In genomic region chr5:36688722-36689121, GRCh38 we compare ENCODE assay signal across 8 cellular contexts.
A peak's percentile ranks its signal among the peaks of the same experiment; 100 is the strongest.
DNase-seq lines count a peak whose midpoint lies in the region; ATAC-seq and TF ChIP-seq lines count a peak whose summit lies in the region.

No MANE protein-coding gene starts in this region.

- CTCF ChIA-PET in BJ (lab: Yijun Ruan, JAX) = interaction anchor here (1.0 to 1.3 kb wide), 4 partner anchors 9 to 271 kb away, joined by 3 to 5 read pairs (median 4); no protein-coding TSS in a partner anchor
- CTCF ChIA-PET in Panc1 (lab: Charles Lee) = no interaction called here

- WGBS in adrenal gland, 4 donors = 89 to 97% (median 92%) methylated on average over 6 of the region's 6 CpGs

- no peak overlapping the region for H3K27ac Mint-ChIP-seq in GM23338

- in situ Hi-C loops in Panc1 (cut with HindIII; ENCODE audit: low pct_unique_long_range_greater_than_20kb, low sequenced_read_pairs) = no loop called here

- H3K9me2 ChIP-seq in GM23338 (ENCODE audit: insufficient read depth) = no peaks in the 10 kb centered on the region

- peaks cover 11% of the 10 kb centered on the region for H3K4me1 ChIP-seq in GM23338 (ENCODE audit: insufficient read depth)
- peaks cover 4% of the 10 kb centered on the region; the same call in 1 of the 2 replicates for H3K4me1 ChIP-seq in Panc1 (ENCODE audit: control insufficient read depth, insufficient read depth, low read length)
- peaks cover 0 to 14% of the 10 kb centered on the region in 2 donors for H3K4me1 ChIP-seq in adrenal gland (replicated peaks in 1 of 2)
- no peaks in the 10 kb centered on the region for H3K4me1 ChIP-seq in effector memory CD4-positive, alpha-beta T cell (ENCODE audit: control insufficient read depth, insufficient read depth, low read length, poor library complexity, severe bottlenecking)

- H3K27ac ChIP-seq in GM23338 (ENCODE audit: low read depth) = no peak overlapping the region
- H3K27ac ChIP-seq in Panc1 (ENCODE audit: low read length) = no peak overlapping the region
- H3K27ac ChIP-seq in adrenal gland = no peak overlapping the region
- no peak overlapping the region for H3K27ac ChIP-seq in effector memory CD4-positive, alpha-beta T cell (ENCODE audit: insufficient read depth, low read length, poor library complexity, severe bottlenecking)

- H3K4me3 Mint-ChIP-seq in GM23338 = no peak overlapping the region

- DNase-seq in BJ (ENCODE audit: low read depth) (no peak), GM23338 (ENCODE audit: low spot score) (peak; percentile 75), Panc1 (ENCODE audit: low read depth, low spot score) (no peak), germinal center (ENCODE audit: low spot score) (peak; percentile 41), adrenal gland (no peak), T-helper 1 cell (no peak), superior temporal gyrus (ENCODE audit: extremely low spot score) (no peak)
- no peak for DNase-seq in effector memory CD4-positive, alpha-beta T cell

- H3K4me2 ChIP-seq in GM23338 = no peak overlapping the region

- H2AFZ ChIP-seq in GM23338 = no peak overlapping the region

- peaks cover 19% of the 10 kb centered on the region for H3K4me1 Mint-ChIP-seq in GM23338

- no peaks in the 10 kb centered on the region for H4K20me1 ChIP-seq in GM23338 (replicated peaks; ENCODE audit: insufficient read depth)

- TF ChIP-seq CTCF in BJ (IDR thresholded peaks at IDR 0.05; ENCODE audit: insufficient read depth, low read depth, low read length) (peak; percentile 44), GM23338 (conservative IDR thresholded peaks at IDR 0.05; ENCODE audit: low read depth in 2 of 2) (peak; percentile 65 to 69), Panc1 (IDR thresholded peaks at IDR 0.05) (peak; percentile 79), adrenal gland (IDR thresholded peaks at IDR 0.05) (no peak)

- H3K27me3 Mint-ChIP-seq in GM23338 (ENCODE audit: insufficient read depth, low read depth, poor library complexity) = peaks cover 17% of the 10 kb centered on the region

- POLR2A ChIA-PET in BJ (lab: Charles Lee) = no interaction called here
- POLR2A ChIA-PET in Panc1 (lab: Charles Lee) = no interaction called here

- intact Hi-C loops in Panc1 (cut with micrococcal nuclease; ENCODE audit: unreplicated experiment) = no loop called here
- intact Hi-C loops in adrenal gland (cut with DNase I) = no loop called here

- no peaks in the 10 kb centered on the region for H3K79me2 ChIP-seq in GM23338 (replicated peaks; ENCODE audit: insufficient read depth)

- no peak for TF ChIP-seq POLR2A in adrenal gland (IDR thresholded peaks at IDR 0.05)

- no TSS peak for BruUV-seq in Panc1 (replicated peaks; lab: Mats Ljungman, UMichigan)

- no peak overlapping the region for H3K4me3 ChIP-seq in BJ (ENCODE audit: low read depth, low read length)
- no peak overlapping the region for H3K4me3 ChIP-seq in GM23338
- H3K4me3 ChIP-seq in Panc1 (ENCODE audit: low read depth in 2 of 2, low read length in 2 of 2) = no peak overlapping the region
- no peak overlapping the region for H3K4me3 ChIP-seq in adrenal gland
- no peak overlapping the region for H3K4me3 ChIP-seq in effector memory CD4-positive, alpha-beta T cell (ENCODE audit: insufficient read depth, low read depth, low read length, poor library complexity, severe bottlenecking)

- H3K9me3 ChIP-seq in Panc1 (ENCODE audit: control insufficient read depth, insufficient read depth, low read depth, low read length) (no peaks in the 10 kb centered on the region), adrenal gland (replicated peaks in 1 of 3) (no peaks in the 10 kb centered on the region)
- no peaks in the 10 kb centered on the region for H3K9me3 ChIP-seq in effector memory CD4-positive, alpha-beta T cell (ENCODE audit: control insufficient read depth, low read length)

- peaks cover 2% of the 10 kb centered on the region; the same call in 1 of the 2 replicates for H3F3A ChIP-seq in GM23338 (replicated peaks; ENCODE audit: low read depth)

- H3K36me3 ChIP-seq in BJ (ENCODE audit: control insufficient read depth, insufficient read depth, low read length) (no peaks in the 10 kb centered on the region), GM23338 (ENCODE audit: insufficient read depth) (no peaks in the 10 kb centered on the region), Panc1 (ENCODE audit: control insufficient read depth, insufficient read depth, low read length) (no peaks in the 10 kb centered on the region), adrenal gland (replicated peaks in 1 of 2) (no peaks in the 10 kb centered on the region)
- no peaks in the 10 kb centered on the region for H3K36me3 ChIP-seq in effector memory CD4-positive, alpha-beta T cell (ENCODE audit: control insufficient read depth, insufficient read depth, low read length)

- ATAC-seq in GM23338 = no peak
- no peak for ATAC-seq in Panc1

- no peaks in the 10 kb centered on the region for H3K9me3 Mint-ChIP-seq in GM23338

- no peaks in the 10 kb centered on the region for H3K27me3 ChIP-seq in BJ (ENCODE audit: control insufficient read depth, insufficient read depth, low read length)
- H3K27me3 ChIP-seq in GM23338 (ENCODE audit: insufficient read depth) = peaks cover 22% of the 10 kb centered on the region
- no peaks in the 10 kb centered on the region; the same call in 1 of the 2 replicates for H3K27me3 ChIP-seq in Panc1 (ENCODE audit: control insufficient read depth, insufficient read depth, low read length)
- no peaks in the 10 kb centered on the region for H3K27me3 ChIP-seq in adrenal gland
- peaks cover 12% of the 10 kb centered on the region for H3K27me3 ChIP-seq in effector memory CD4-positive, alpha-beta T cell (replicated peaks; ENCODE audit: control insufficient read depth, insufficient read depth, low read length, poor library complexity, severe bottlenecking)

- H3K36me3 Mint-ChIP-seq in GM23338 (ENCODE audit: low read depth) = peaks cover 5% of the 10 kb centered on the region; the same call in 1 of the 3 replicates

TF ChIP-seq in GM23338, 12 proteins besides CTCF, POLR2A, EP300 and RAD21 (continues in another document):
- TF ChIP-seq CREB1 (CRISPR knock-in tag; IDR thresholded peaks at IDR 0.05; ENCODE audit: low read depth) (no peak), STAT1 (IDR thresholded peaks at IDR 0.05; ENCODE audit: unreplicated experiment) (no peak), ZNF331 (CRISPR knock-in tag; IDR thresholded peaks at IDR 0.05; ENCODE audit: low read depth) (no peak), ZNF462 (CRISPR knock-in tag; IDR thresholded peaks at IDR 0.05) (no peak), JUNB (IDR thresholded peaks at IDR 0.05; ENCODE audit: unreplicated experiment) (no peak), EZH2 (IDR thresholded peaks at IDR 0.05; ENCODE audit: low read depth, unreplicated experiment) (no peak)

Comparison
In these comparisons a context has a peak if more than half of its experiments do, and no peak if none do; other contexts are left out.
1. DNase-seq: peak in GM23338 (single experiment) and germinal center (single experiment); none in BJ (single experiment), Panc1 (single experiment), adrenal gland (0 of 7), T-helper 1 cell (0 of 5), superior temporal gyrus (single experiment) and effector memory CD4-positive, alpha-beta T cell (0 of 3).
2. CTCF ChIP-seq: peak in BJ (single experiment), GM23338 (2 of 2) and Panc1 (single experiment); none in adrenal gland (0 of 6).